13 cellular contexts compared by ENCODE assay signal in genomic region chr15:90451215-90451850, GRCh38.
DNase-seq lines count a peak whose midpoint lies in the region; ATAC-seq, FAIRE-seq and TF ChIP-seq lines count a peak whose summit lies in the region.
"Had no signal": no experiment of that assay in that cellular context is flagged by ENCODE, and none has a peak within 500 bp of the region (broad histone marks: within the 10 kb centered on the region; RNA-seq: fewer than 3 reads in every experiment).

No MANE protein-coding gene starts in this region.

- no peak for ATAC-seq in GM21367 (IDR thresholded peaks at IDR 0.05; ENCODE audit: unreplicated experiment)
- no peak for ATAC-seq in activated CD4-positive, alpha-beta T cell treated with anti-CD3 and anti-CD28 coated beads for 36 hours
- ATAC-seq: activated CD8-positive, alpha-beta memory T cell treated with anti-CD3 and anti-CD28 coated beads, Interleukin-2, amount 10 ng/mL, durations not matched to agents 7 days and 5 days; left lobe of liver; sciatic nerve; stimulated activated memory B cell treated with anti-CD40 and anti-IgM and Interleukin-4, amounts not matched to agents 10 μg/mL and 1 μg/mL and 100 μg/mL, for 72 hours had no signal

- H3K9me3 Mint-ChIP-seq in immature natural killer cell, result no peaks in the 10 kb centered on the region
- H3K9me3 Mint-ChIP-seq in activated CD4-positive, alpha-beta T cell treated with anti-CD3 and anti-CD28 coated beads for 36 hours (ENCODE audit: low read depth), result no peaks in the 10 kb centered on the region
- H3K9me3 Mint-ChIP-seq: stimulated activated memory B cell treated with anti-CD40 and anti-IgM and Interleukin-4, amounts not matched to agents 10 μg/mL and 1 μg/mL and 100 μg/mL, for 72 hours had no signal

- no peak for TF ChIP-seq CTCF in C4-2B (conservative IDR thresholded peaks at IDR 0.05)

- peak overlapping the region in 4 of 6 donors; percentile 30 to 79 (median 68) for H3K27ac Mint-ChIP-seq in immature natural killer cell
- H3K27ac Mint-ChIP-seq in activated CD4-positive, alpha-beta T cell treated with anti-CD3 and anti-CD28 coated beads for 36 hours, result no peak overlapping the region
- H3K27ac Mint-ChIP-seq: activated CD8-positive, alpha-beta memory T cell treated with anti-CD3 and anti-CD28 coated beads, Interleukin-2, amount 10 ng/mL, durations not matched to agents 7 days and 5 days had no signal

- peaks cover 23 to 75% (median 45%) of the 10 kb centered on the region in 3 donors for H3K36me3 Mint-ChIP-seq in immature natural killer cell
- peaks cover 63% of the 10 kb centered on the region for H3K36me3 Mint-ChIP-seq in activated CD4-positive, alpha-beta T cell treated with anti-CD3 and anti-CD28 coated beads for 36 hours (ENCODE audit: low read depth)

- H3K4me1 Mint-ChIP-seq in immature natural killer cell, result peaks cover 44 to 69% of the 10 kb centered on the region in 2 donors
- no peaks in the 10 kb centered on the region for H3K4me1 Mint-ChIP-seq in activated CD4-positive, alpha-beta T cell treated with anti-CD3 and anti-CD28 coated beads for 36 hours
- H3K4me1 Mint-ChIP-seq: stimulated activated memory B cell treated with anti-CD40 and anti-IgM and Interleukin-4, amounts not matched to agents 10 μg/mL and 1 μg/mL and 100 μg/mL, for 72 hours had no signal

- POLR2A ChIA-PET in activated CD4-positive, alpha-beta T cell treated with anti-CD3 and anti-CD28 coated beads for 36 hours (lab: Charles Lee), result no interaction called here

- H3K4me3 ChIP-seq in adipocyte (ENCODE audit: low read length), result no peak overlapping the region

- H3K9me3 ChIP-seq in adipocyte (ENCODE audit: control insufficient read depth, low read length), result no peaks in the 10 kb centered on the region

- 0 out of 2 replicates have a peak overlapping the region, but pooled peaks have one; percentile 22 for H3K27ac ChIP-seq in C4-2B
- H3K27ac ChIP-seq: KMS-11 had no signal

- no peak overlapping the region for H3K9ac ChIP-seq in adipocyte (ENCODE audit: low read length)
- H3K9ac ChIP-seq: KMS-11 had no signal

- FAIRE-seq in HTR-8/SVneo (lab: Jason Lieb, UNC), result peak; percentile 33

- peaks cover 98% of the 10 kb centered on the region for H3K36me3 ChIP-seq in adipocyte (ENCODE audit: control insufficient read depth, insufficient read depth, low read length, severe bottlenecking)

- no peak overlapping the region for H3K4me3 Mint-ChIP-seq in immature natural killer cell
- no peak overlapping the region for H3K4me3 Mint-ChIP-seq in activated CD4-positive, alpha-beta T cell treated with anti-CD3 and anti-CD28 coated beads for 36 hours
- H3K4me3 Mint-ChIP-seq: activated CD8-positive, alpha-beta memory T cell treated with anti-CD3 and anti-CD28 coated beads, Interleukin-2, amount 10 ng/mL, durations not matched to agents 7 days and 5 days; stimulated activated memory B cell treated with anti-CD40 and anti-IgM and Interleukin-4, amounts not matched to agents 10 μg/mL and 1 μg/mL and 100 μg/mL, for 72 hours had no signal

- intact Hi-C loops in activated CD4-positive, alpha-beta T cell treated with anti-CD3 and anti-CD28 coated beads for 36 hours (cut with DNase I, micrococcal nuclease), result no loop called here

- CTCF ChIA-PET in activated CD4-positive, alpha-beta T cell treated with anti-CD3 and anti-CD28 coated beads for 36 hours (lab: Charles Lee), result interaction anchor here (0.6 to 2.2 kb wide), 7 partner anchors 13 to 158 kb away, joined by 3 to 5 read pairs (median 3); no protein-coding TSS in a partner anchor

- DNase-seq in HTR-8/SVneo (ENCODE audit: insufficient read length, low spot score), result peak; percentile 47
- DNase-seq in adipocyte (ENCODE audit: low read depth), result peak; percentile 70
- DNase-seq in immature natural killer cell, result no peak
- DNase-seq in NCI-H2081 treated with DMSO at 0.1 percent for 48 hours (lab: John Stamatoyannopoulos, UW), result no peak
- no peak for DNase-seq in activated CD4-positive, alpha-beta T cell treated with anti-CD3 and anti-CD28 coated beads for 36 hours
- no peak for DNase-seq in hippocampal formation (lab: John Stamatoyannopoulos, UW)
- DNase-seq: activated CD8-positive, alpha-beta memory T cell treated with anti-CD3 and anti-CD28 coated beads, Interleukin-2, amount 10 ng/mL, durations not matched to agents 7 days and 5 days had no signal

- H3K4me1 ChIP-seq in adipocyte (ENCODE audit: control insufficient read depth, insufficient read depth, low read length), result no peaks in the 10 kb centered on the region

- no peaks in the 10 kb centered on the region for H3K27me3 ChIP-seq in adipocyte (replicated peaks; ENCODE audit: control insufficient read depth, insufficient read depth, low read length)

- H3K27me3 Mint-ChIP-seq in immature natural killer cell (ENCODE audit: low read depth in 3 of 3), result peaks cover 0 to 1% (median 1%) of the 10 kb centered on the region in 3 donors
- no peaks in the 10 kb centered on the region for H3K27me3 Mint-ChIP-seq in activated CD4-positive, alpha-beta T cell treated with anti-CD3 and anti-CD28 coated beads for 36 hours
- H3K27me3 Mint-ChIP-seq: activated CD8-positive, alpha-beta memory T cell treated with anti-CD3 and anti-CD28 coated beads, Interleukin-2, amount 10 ng/mL, durations not matched to agents 7 days and 5 days; stimulated activated memory B cell treated with anti-CD40 and anti-IgM and Interleukin-4, amounts not matched to agents 10 μg/mL and 1 μg/mL and 100 μg/mL, for 72 hours had no signal

Comparison
In these comparisons a context has a peak if more than half of its experiments do, and no peak if none do; other contexts are left out.
1. DNase-seq: peak in HTR-8/SVneo (single experiment) and adipocyte (single experiment); none in immature natural killer cell (0 of 3), NCI-H2081 treated with DMSO at 0.1 percent for 48 hours (single experiment), activated CD4-positive, alpha-beta T cell treated with anti-CD3 and anti-CD28 coated beads for 36 hours (single experiment) and hippocampal formation (0 of 2).